Comparison of ENCODE assay signal across 14 cellular contexts in genomic region chr19:30556230-30556711, GRCh38.
A peak's percentile ranks its signal among the peaks of the same experiment; 100 is the strongest.
DNase-seq lines count a peak whose midpoint lies in the region; ATAC-seq and TF ChIP-seq lines count a peak whose summit lies in the region.
"Had no signal": no experiment of that assay in that cellular context is flagged by ENCODE, and none has a peak within 500 bp of the region (broad histone marks: within the 10 kb centered on the region; RNA-seq: fewer than 3 reads in every experiment).

No MANE protein-coding gene starts in this region.

- no peak overlapping the region for H3K27ac Mint-ChIP-seq in type B pancreatic cell
- H3K27ac Mint-ChIP-seq: activated naive CD8-positive, alpha-beta T cell treated with anti-CD3 and anti-CD28 coated beads, Interleukin-2, amount 10 ng/mL, durations not matched to agents 7 days and 5 days had no signal

- TF ChIP-seq CTCF in type B pancreatic cell (conservative IDR thresholded peaks at IDR 0.05), result peak; percentile 30

- no peak for ATAC-seq in activated CD4-positive, CD25-positive, alpha-beta regulatory T cell treated with anti-CD3 and anti-CD28 coated beads, Interleukin-2, amount 50 U/mL, for 24 hours
- ATAC-seq: activated T-cell treated with anti-CD3 and anti-CD28 coated beads, Interleukin-2, amount 50 U/mL, for 4 hours; left colon had no signal

- DNase-seq in NCI-H82 (lab: John Stamatoyannopoulos, UW) (peak; percentile 20), NCI-H82 treated with DMSO at 0.1 percent for 48 hours (lab: John Stamatoyannopoulos, UW; ENCODE audit: unreplicated experiment) (no peak), amygdala (lab: John Stamatoyannopoulos, UW) (peak in 34 of 56 donors; percentile 13 to 88 (median 38)), iPS-NIHi7 (ENCODE audit: extremely low spot score) (peak; percentile 52), type B pancreatic cell (ENCODE audit: extremely low spot score, unreplicated experiment) (no peak), NCI-H2081 (lab: John Stamatoyannopoulos, UW) (no peak), DMS114 treated with DMSO at 0.1 percent for 48 hours (lab: John Stamatoyannopoulos, UW; ENCODE audit: unreplicated experiment) (no peak)
- DNase-seq: activated CD4-positive, alpha-beta T cell treated with anti-CD3 and anti-CD28 coated beads, Interleukin-2, amount 50 U/mL, for 4 hours; activated naive CD8-positive, alpha-beta T cell treated with anti-CD3 and anti-CD28 coated beads, Interleukin-2, amount 10 ng/mL, durations not matched to agents 7 days and 5 days; activated T-cell treated with anti-CD3 and anti-CD28 coated beads, Interleukin-2, amount 50 U/mL, for 4 hours; central memory CD4-positive, alpha-beta T cell; left colon; MG63 had no signal

- no peaks in the 10 kb centered on the region for H3K9me3 Mint-ChIP-seq in type B pancreatic cell
- H3K9me3 Mint-ChIP-seq: activated naive CD8-positive, alpha-beta T cell treated with anti-CD3 and anti-CD28 coated beads, Interleukin-2, amount 10 ng/mL, durations not matched to agents 7 days and 5 days; activated T-cell treated with anti-CD3 and anti-CD28 coated beads, Interleukin-2, amount 50 U/mL, for 4 hours had no signal

- peaks cover 41% of the 10 kb centered on the region for H3K27me3 Mint-ChIP-seq in type B pancreatic cell

- H3K4me3 Mint-ChIP-seq in type B pancreatic cell, result no peak overlapping the region
- H3K4me3 Mint-ChIP-seq: activated naive CD8-positive, alpha-beta T cell treated with anti-CD3 and anti-CD28 coated beads, Interleukin-2, amount 10 ng/mL, durations not matched to agents 7 days and 5 days; activated T-cell treated with anti-CD3 and anti-CD28 coated beads, Interleukin-2, amount 50 U/mL, for 4 hours had no signal

- H3K4me1 Mint-ChIP-seq in type B pancreatic cell (ENCODE audit: unreplicated experiment), result peaks cover 18% of the 10 kb centered on the region
- H3K4me1 Mint-ChIP-seq: activated naive CD8-positive, alpha-beta T cell treated with anti-CD3 and anti-CD28 coated beads, Interleukin-2, amount 10 ng/mL, durations not matched to agents 7 days and 5 days had no signal

- H3K36me3 Mint-ChIP-seq in type B pancreatic cell, result no peaks in the 10 kb centered on the region
- H3K36me3 Mint-ChIP-seq: activated naive CD8-positive, alpha-beta T cell treated with anti-CD3 and anti-CD28 coated beads, Interleukin-2, amount 10 ng/mL, durations not matched to agents 7 days and 5 days had no signal

Comparison
In these comparisons a context has a peak if more than half of its experiments do, and no peak if none do; other contexts are left out.
1. DNase-seq: peak in NCI-H82 (single experiment), amygdala (34 of 56) and iPS-NIHi7 (single experiment); none in NCI-H82 treated with DMSO at 0.1 percent for 48 hours (single experiment), type B pancreatic cell (single experiment), NCI-H2081 (0 of 2) and DMS114 treated with DMSO at 0.1 percent for 48 hours (single experiment).